Comparison of ENCODE assay signal across 8 cellular contexts in the genomic region with DNA sequence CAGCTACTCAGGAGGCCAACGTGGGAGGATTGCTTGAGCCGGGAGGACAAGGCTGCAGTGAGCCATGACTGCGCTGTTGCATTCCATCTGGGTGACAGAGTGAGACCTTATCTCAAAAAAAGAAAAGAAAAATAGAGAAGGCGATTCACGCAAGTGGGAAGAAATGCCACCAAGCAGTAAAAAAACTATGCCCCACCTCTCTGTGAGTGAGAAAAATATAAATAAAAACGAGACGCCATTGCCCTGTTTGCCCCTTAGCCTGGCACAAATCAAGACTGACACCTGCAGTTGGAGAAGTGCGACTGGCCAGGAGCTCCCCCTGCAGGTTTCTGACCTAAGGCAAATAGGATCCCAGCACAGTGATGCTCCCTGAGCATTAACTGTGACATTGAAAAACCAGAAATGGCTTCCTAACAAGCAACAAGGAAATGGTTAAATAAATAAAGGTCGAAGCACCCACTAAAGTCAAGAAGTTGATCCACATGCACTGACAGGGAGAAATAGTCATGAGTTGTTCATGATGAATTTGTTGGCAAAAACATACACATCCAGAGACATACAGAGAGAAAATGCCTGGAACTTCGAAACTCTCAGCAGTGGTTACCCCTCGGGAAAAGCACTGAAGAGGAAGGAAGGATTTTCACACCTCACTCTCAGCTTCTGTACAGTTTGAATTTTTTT. TPM values are rescaled to one million over a fixed set of nuclear protein-coding genes. Genes with fewer than 3 reads are reported as not detected.
A peak's percentile ranks its signal among the peaks of the same experiment; 100 is the strongest.
DNase-seq lines count a peak whose midpoint lies in the region; ATAC-seq and TF ChIP-seq lines count a peak whose summit lies in the region.

No MANE protein-coding gene starts in this region.

- intact Hi-C loops in uterus (cut with DNase I; ENCODE audit: low total_unique reads): no loop called here

- no peaks in the 10 kb centered on the region for H3K4me1 Mint-ChIP-seq in stimulated activated effector memory CD8-positive, alpha-beta T cell treated with anti-CD3 and anti-CD28 coated beads, Interleukin-12 subunit alpha, Interleukin-12 subunit beta, amount 100 ng/mL, for 72 hours
- no peaks in the 10 kb centered on the region for H3K4me1 Mint-ChIP-seq in activated T-cell treated with anti-CD3 and anti-CD28 coated beads, Interleukin-2, amount 50 U/mL, for 24 hours (ENCODE audit: low read depth)

- no peaks in the 10 kb centered on the region for H3K4me1 ChIP-seq in uterus

- H3K9me3 Mint-ChIP-seq in stimulated activated effector memory CD8-positive, alpha-beta T cell treated with anti-CD3 and anti-CD28 coated beads, Interleukin-12 subunit alpha, Interleukin-12 subunit beta, amount 100 ng/mL, for 72 hours: no peaks in the 10 kb centered on the region
- no peaks in the 10 kb centered on the region for H3K9me3 Mint-ChIP-seq in activated T-cell treated with anti-CD3 and anti-CD28 coated beads, Interleukin-2, amount 50 U/mL, for 24 hours

- TF ChIP-seq POLR2A in uterus (IDR thresholded peaks at IDR 0.05): no peak

- H3K4me3 Mint-ChIP-seq in stimulated activated effector memory CD8-positive, alpha-beta T cell treated with anti-CD3 and anti-CD28 coated beads, Interleukin-12 subunit alpha, Interleukin-12 subunit beta, amount 100 ng/mL, for 72 hours: no peak overlapping the region
- no peak overlapping the region for H3K4me3 Mint-ChIP-seq in activated T-cell treated with anti-CD3 and anti-CD28 coated beads, Interleukin-2, amount 50 U/mL, for 24 hours

- no peak overlapping the region for H3K4me3 ChIP-seq in AG09309 (ENCODE audit: control insufficient read depth, low read depth, low read length)
- H3K4me3 ChIP-seq in fibroblast of mammary gland (ENCODE audit: control insufficient read depth, low read depth, low read length): no peak overlapping the region
- no peak overlapping the region for H3K4me3 ChIP-seq in uterus

- peaks cover 3% of the 10 kb centered on the region for H3K27me3 Mint-ChIP-seq in activated T-cell treated with anti-CD3 and anti-CD28 coated beads, Interleukin-2, amount 50 U/mL, for 24 hours

- no peak for DNase-seq in AG09309 (ENCODE audit: low read depth)
- peak; percentile 23 for DNase-seq in NCI-H524 treated with DMSO at 0.1 percent for 48 hours (lab: John Stamatoyannopoulos, UW)
- peak; percentile 20 for DNase-seq in fibroblast of mammary gland (ENCODE audit: low read depth)
- DNase-seq in stimulated activated effector memory CD8-positive, alpha-beta T cell treated with anti-CD3 and anti-CD28 coated beads, Interleukin-12 subunit alpha, Interleukin-12 subunit beta, amount 100 ng/mL, for 72 hours (ENCODE audit: low spot score in 2 of 2): no peak
- DNase-seq in inferior parietal cortex (ENCODE audit: extremely low spot score): no peak
- DNase-seq in activated T-cell treated with anti-CD3 and anti-CD28 coated beads, Interleukin-2, amount 50 U/mL, for 24 hours: no peak
- DNase-seq in uterus: no peak

- no peaks in the 10 kb centered on the region for H3K36me3 ChIP-seq in uterus

- H3K9me3 ChIP-seq in uterus: no peaks in the 10 kb centered on the region

- no peak overlapping the region for H3K27ac Mint-ChIP-seq in stimulated activated effector memory CD8-positive, alpha-beta T cell treated with anti-CD3 and anti-CD28 coated beads, Interleukin-12 subunit alpha, Interleukin-12 subunit beta, amount 100 ng/mL, for 72 hours
- H3K27ac Mint-ChIP-seq in activated T-cell treated with anti-CD3 and anti-CD28 coated beads, Interleukin-2, amount 50 U/mL, for 24 hours: no peak overlapping the region

- no peak overlapping the region for H3K27ac ChIP-seq in uterus

- no peaks in the 10 kb centered on the region for H3K27me3 ChIP-seq in uterus

- peak; percentile 55 for ATAC-seq in stimulated activated effector memory CD8-positive, alpha-beta T cell treated with anti-CD3 and anti-CD28 coated beads, Interleukin-12 subunit alpha, Interleukin-12 subunit beta, amount 100 ng/mL, for 72 hours

- no peaks in the 10 kb centered on the region for H3K36me3 Mint-ChIP-seq in stimulated activated effector memory CD8-positive, alpha-beta T cell treated with anti-CD3 and anti-CD28 coated beads, Interleukin-12 subunit alpha, Interleukin-12 subunit beta, amount 100 ng/mL, for 72 hours
- no peaks in the 10 kb centered on the region for H3K36me3 Mint-ChIP-seq in activated T-cell treated with anti-CD3 and anti-CD28 coated beads, Interleukin-2, amount 50 U/mL, for 24 hours (ENCODE audit: low read depth)

- peak; percentile 56 for TF ChIP-seq CTCF in AG09309 (IDR thresholded peaks at IDR 0.05; ENCODE audit: control insufficient read depth, insufficient read depth, low read depth, low read length, missing control alignments)
- TF ChIP-seq CTCF in GM12874 (IDR thresholded peaks at IDR 0.05; ENCODE audit: insufficient read depth, low read depth, low read length): peak; percentile 75
- TF ChIP-seq CTCF in fibroblast of mammary gland (conservative IDR thresholded peaks at IDR 0.05; ENCODE audit: control insufficient read depth, insufficient read depth, low read depth, low read length): peak; percentile 54
- peak in 1 of 4 experiments; percentile 8 for TF ChIP-seq CTCF in uterus (IDR thresholded peaks at IDR 0.05)

RNA-seq across cellular contexts. Expression of a gene that starts 21.1 kb away (rescaled TPM):
- total RNA-seq in uterus: 1 to 10 TPM in 1 of 4 donors, under 1 TPM in 2, not detected in 1; 0.58 to 7.4 (median 0.90) TPM

Comparison
In these comparisons a context has a peak if more than half of its experiments do, and no peak if none do; other contexts are left out.
1. DNase-seq: peak in NCI-H524 treated with DMSO at 0.1 percent for 48 hours (single experiment) and fibroblast of mammary gland (single experiment); none in AG09309 (single experiment), stimulated activated effector memory CD8-positive, alpha-beta T cell treated with anti-CD3 and anti-CD28 coated beads, Interleukin-12 subunit alpha, Interleukin-12 subunit beta, amount 100 ng/mL, for 72 hours (0 of 2), inferior parietal cortex (single experiment), activated T-cell treated with anti-CD3 and anti-CD28 coated beads, Interleukin-2, amount 50 U/mL, for 24 hours (single experiment) and uterus (0 of 2).